Comparison of ENCODE assay signal across 16 cellular contexts in the genomic region with DNA sequence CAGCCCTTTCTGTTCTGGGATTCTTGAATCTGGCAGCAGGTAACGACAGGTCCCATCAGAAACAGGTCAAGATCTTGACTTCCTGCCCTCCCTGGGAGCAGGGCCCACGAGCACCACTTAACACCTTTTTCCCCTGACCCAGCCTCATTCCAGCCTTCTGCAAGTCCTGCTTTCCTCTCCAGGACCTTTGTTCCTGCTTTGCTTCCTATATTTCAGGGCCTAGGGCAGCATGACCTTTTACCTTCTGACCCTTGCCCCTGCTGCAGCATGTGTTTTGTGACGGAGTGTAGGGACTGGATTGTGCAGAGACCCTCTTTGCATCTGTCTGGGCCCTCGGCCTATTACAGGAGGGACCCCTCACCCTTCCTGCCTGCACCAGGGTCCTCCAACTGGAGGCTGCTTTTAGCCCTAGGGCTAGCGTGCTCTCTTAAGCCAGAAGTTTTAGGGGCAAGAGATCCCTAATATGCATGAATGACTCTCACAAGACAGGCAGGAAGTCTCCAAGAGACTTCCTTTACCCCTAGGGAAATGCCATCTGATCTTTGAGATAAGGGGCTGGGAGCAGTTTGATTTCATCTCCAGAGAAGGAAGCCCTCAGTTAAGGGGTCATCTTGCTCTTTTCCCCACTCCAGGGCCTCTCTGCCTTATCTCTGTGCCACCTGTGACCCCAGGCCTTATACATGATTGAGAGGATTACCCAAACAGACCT.
A peak's percentile ranks its signal among the peaks of the same experiment; 100 is the strongest.
DNase-seq lines count a peak whose midpoint lies in the region; ATAC-seq, FAIRE-seq and TF ChIP-seq lines count a peak whose summit lies in the region.
"Had no signal": no experiment of that assay in that cellular context is flagged by ENCODE, and none has a peak within 500 bp of the region (broad histone marks: within the 10 kb centered on the region; RNA-seq: fewer than 3 reads in every experiment).

No MANE protein-coding gene starts in this region.

- BruUV-seq in endothelial cell of umbilical vein (replicated peaks; lab: Mats Ljungman, UMichigan): no TSS peak

- ATAC-seq in Right ventricle myocardium inferior: no peak
- ATAC-seq in left cardiac atrium: no peak
- ATAC-seq in HG02610 (IDR thresholded peaks at IDR 0.05; ENCODE audit: unreplicated experiment): no peak
- ATAC-seq: body of pancreas had no signal

- no peaks in the 10 kb centered on the region for H3K9me1 ChIP-seq in endothelial cell of umbilical vein (replicated peaks; ENCODE audit: control insufficient read depth, extremely low read depth, insufficient read depth, low read length)

- H4K20me1 ChIP-seq in endothelial cell of umbilical vein (replicated peaks; ENCODE audit: control insufficient read depth, extremely low read depth, insufficient read depth, low read length): no peaks in the 10 kb centered on the region

- H3K27me3 ChIP-seq in endothelial cell of umbilical vein (ENCODE audit: control insufficient read depth in 2 of 2, insufficient read depth in 2 of 2, low read length in 2 of 2) (no peaks in the 10 kb centered on the region), neuronal stem cell (ENCODE audit: control insufficient read depth in 3 of 3, insufficient read depth in 3 of 3, low read depth in 1 of 3, low read length in 3 of 3) (no peaks in the 10 kb centered on the region)
- H3K27me3 ChIP-seq: body of pancreas had no signal

- no peak overlapping the region for H2AFZ ChIP-seq in endothelial cell of umbilical vein (ENCODE audit: low read depth, low read length)
- no peak overlapping the region for H2AFZ ChIP-seq in neuronal stem cell (ENCODE audit: low read length)

- H3K27ac ChIP-seq in endothelial cell of umbilical vein (ENCODE audit: insufficient read depth, low read depth, low read length): peak overlapping the region; percentile 98
- H3K27ac ChIP-seq in neuronal stem cell (replicated peaks; ENCODE audit: low read length): peak overlapping the region; percentile 27

- H2BK120ac ChIP-seq in neuronal stem cell (ENCODE audit: low read depth, low read length): no peak overlapping the region

- DNase-seq in Right ventricle myocardium inferior (ENCODE audit: missing footprints) (peak; percentile 18), left cardiac atrium (no peak), endothelial cell of umbilical vein (ENCODE audit: low read depth, low spot score) (no peak), neuronal stem cell (ENCODE audit: low spot score) (no peak), anterior cingulate cortex (lab: John Stamatoyannopoulos, UW) (no peak), NCI-H510A treated with DMSO at 0.1 percent for 48 hours (lab: John Stamatoyannopoulos, UW) (no peak)
- DNase-seq in stimulated activated CD8-positive, alpha-beta memory T cell treated with anti-CD3 and anti-CD28 coated beads, Interleukin-4, amount 100 ng/mL, for 48 hours: no peak
- DNase-seq: AML-193; body of pancreas; GDM1; IMR-90; NCI-H187; stimulated activated CD4-positive, alpha-beta T cell treated with anti-CD3 and anti-CD28 coated beads, Interleukin-4, amount 100 ng/mL, for 1 hour; substantia nigra had no signal

- peak overlapping the region; percentile 21 for H2BK5ac ChIP-seq in neuronal stem cell (ENCODE audit: low read length)

- POLR2A ChIA-PET in endothelial cell of umbilical vein (lab: Charles Lee): no interaction called here

- H2BK12ac ChIP-seq in neuronal stem cell (ENCODE audit: low read length): no peak overlapping the region

- intact Hi-C loops in Right ventricle myocardium inferior (cut with DNase I): loop anchor here (5.0 kb wide), 1 partner anchor 104 kb away; no protein-coding TSS in a partner anchor
- intact Hi-C loops in left cardiac atrium (cut with DNase I): loop anchor here (10.0 kb wide), 2 partner anchors 107 to 207 kb away; no protein-coding TSS in a partner anchor
- intact Hi-C loops in endothelial cell of umbilical vein (cut with micrococcal nuclease): loop anchor here (5.0 kb wide), 1 partner anchor 144 kb away; no protein-coding TSS in a partner anchor

- H4K8ac ChIP-seq in neuronal stem cell (ENCODE audit: low read depth, low read length): no peak overlapping the region

- H3K4ac ChIP-seq in neuronal stem cell (ENCODE audit: low read length): no peak overlapping the region

- CTCF ChIA-PET in endothelial cell of umbilical vein (lab: Charles Lee): no interaction called here

- H2AK5ac ChIP-seq in neuronal stem cell (ENCODE audit: low read depth, low read length): no peak overlapping the region

- H3K36me3 ChIP-seq in endothelial cell of umbilical vein (ENCODE audit: control insufficient read depth in 2 of 2, extremely low read depth in 1 of 2, insufficient read depth in 2 of 2, low read length in 2 of 2): peaks cover 3 to 11% of the 10 kb centered on the region in 2 experiments
- peaks cover 2 to 18% of the 10 kb centered on the region in 2 donors for H3K36me3 ChIP-seq in neuronal stem cell (replicated peaks in 1 of 2; ENCODE audit: control insufficient read depth in 2 of 2, insufficient read depth in 2 of 2, low read length in 2 of 2)

- peak; percentile 28 for FAIRE-seq in endothelial cell of umbilical vein (lab: Jason Lieb, UNC)
- FAIRE-seq: islet of Langerhans had no signal

- H3K4me1 ChIP-seq in endothelial cell of umbilical vein (ENCODE audit: control insufficient read depth, extremely low read depth, insufficient read depth, low read length) (peaks cover 42% of the 10 kb centered on the region), neuronal stem cell (ENCODE audit: control insufficient read depth in 2 of 2, insufficient read depth in 1 of 2, low read depth in 1 of 2, low read length in 2 of 2) (peaks cover 15 to 16% of the 10 kb centered on the region in 2 donors)

- H3K4me3 ChIP-seq in endothelial cell of umbilical vein (replicated peaks in 1 of 3; ENCODE audit: insufficient read depth in 1 of 3, low read depth in 1 of 3, low read length in 3 of 3) (no peak overlapping the region), neuronal stem cell (ENCODE audit: low read length in 2 of 2) (no peak overlapping the region)
- H3K4me3 ChIP-seq: body of pancreas had no signal

- H3K14ac ChIP-seq in neuronal stem cell (ENCODE audit: low read length): no peak overlapping the region

- H3K79me2 ChIP-seq in endothelial cell of umbilical vein (ENCODE audit: control insufficient read depth, insufficient read depth, low read length): peaks cover under 1% of the 10 kb centered on the region

- no CpG with 5 or more reads among the region's 5 CpGs for WGBS in neuronal stem cell (ENCODE audit: extremely low coverage in 2 of 2, insufficient read length in 2 of 2, insufficient replicate concordance in 1 of 2), 2 donors

- TF ChIP-seq POLR2A in endothelial cell of umbilical vein (IDR thresholded peaks at IDR 0.05; ENCODE audit: low read depth, low read length): no peak

- H3K23ac ChIP-seq in neuronal stem cell (ENCODE audit: low read depth, low read length, poor library complexity): no peak overlapping the region

- no peaks in the 10 kb centered on the region for H3K79me1 ChIP-seq in neuronal stem cell (ENCODE audit: low read depth, low read length)

- H4K91ac ChIP-seq in neuronal stem cell (ENCODE audit: low read depth, low read length, poor library complexity): no peak overlapping the region

- TF ChIP-seq CTCF in endothelial cell of umbilical vein (IDR thresholded peaks at IDR 0.05; ENCODE audit: extremely low read depth in 1 of 2, insufficient read depth in 1 of 2, low read depth in 1 of 2, low read length in 2 of 2): no peak

- peak overlapping the region; percentile 40 for H3K18ac ChIP-seq in neuronal stem cell (ENCODE audit: low read length)

- no peaks in the 10 kb centered on the region for H3K9me3 ChIP-seq in endothelial cell of umbilical vein (replicated peaks; ENCODE audit: control insufficient read depth, insufficient read depth, low read length)
- H3K9me3 ChIP-seq in neuronal stem cell (replicated peaks in 1 of 2; ENCODE audit: control insufficient read depth in 2 of 2, insufficient read depth in 1 of 2, low read depth in 1 of 2, low read length in 2 of 2): peaks cover 2 to 11% of the 10 kb centered on the region in 2 donors
- H3K9me3 ChIP-seq: body of pancreas had no signal

- no peak overlapping the region for H2BK15ac ChIP-seq in neuronal stem cell (ENCODE audit: low read length)

- dilution Hi-C loops in endothelial cell of umbilical vein (cut with MboI; ENCODE audit: extremely low pct_ligation_motif_present, low sequenced_read_pairs): no loop called here

- H3K4me2 ChIP-seq in endothelial cell of umbilical vein (ENCODE audit: insufficient read depth, low read length) (no peak overlapping the region), neuronal stem cell (ENCODE audit: insufficient read depth, low read length, poor library complexity, severe bottlenecking) (no peak overlapping the region)

- H3K9ac ChIP-seq in endothelial cell of umbilical vein (replicated peaks; ENCODE audit: extremely low read depth, insufficient read depth, low read length): no peak overlapping the region
- H3K9ac ChIP-seq in neuronal stem cell (ENCODE audit: low read depth, low read length, poor library complexity): no peak overlapping the region

TF ChIP-seq in endothelial cell of umbilical vein, 7 proteins besides CTCF, POLR2A, EP300 and RAD21:
- TF ChIP-seq EZH2 (IDR thresholded peaks at IDR 0.05; ENCODE audit: borderline replicate concordance, low read depth, low read length, severe bottlenecking): no peak
- TF ChIP-seq MYC (IDR thresholded peaks at IDR 0.05; ENCODE audit: low read depth, low read length): no peak
- TF ChIP-seq, protein P1, sequence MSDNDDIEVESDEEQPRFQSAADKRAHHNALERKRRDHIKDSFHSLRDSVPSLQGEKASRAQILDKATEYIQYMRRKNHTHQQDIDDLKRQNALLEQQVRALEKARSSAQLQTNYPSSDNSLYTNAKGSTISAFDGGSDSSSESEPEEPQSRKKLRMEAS (IDR thresholded peaks at IDR 0.05; ENCODE audit: insufficient read depth, insufficient read length): no peak
- TF ChIP-seq FOS (IDR thresholded peaks at IDR 0.05; ENCODE audit: borderline replicate concordance, insufficient read depth, low read length): no peak
- no peak for TF ChIP-seq JUN (IDR thresholded peaks at IDR 0.05; ENCODE audit: borderline replicate concordance, insufficient read depth, insufficient read length, low read depth)
- peak; percentile 91 for TF ChIP-seq GATA2 (IDR thresholded peaks at IDR 0.05; ENCODE audit: insufficient read depth, insufficient read length, low read depth, low read length)
- no peak for TF ChIP-seq POLR2AphosphoS5 (IDR thresholded peaks at IDR 0.05; ENCODE audit: insufficient read depth, low read depth, low read length)
